In genomic region chr10:64619068-64619467, GRCh38 we compare ENCODE assay signal across 30 cellular contexts.
"Had no signal": no experiment of that assay in that cellular context is flagged by ENCODE, and none has a peak within 500 bp of the region (broad histone marks: within the 10 kb centered on the region; RNA-seq: fewer than 3 reads in every experiment).

No MANE protein-coding gene starts in this region.

- H3K4me1 ChIP-seq: ascending aorta, colonic mucosa, gastrocnemius medialis, lower lobe of right lung, spleen had no signal

- DNase-seq: activated CD4-positive, alpha-beta memory T cell treated with anti-CD3 and anti-CD28 coated beads for 36 hours; activated CD4-positive, alpha-beta T cell treated with anti-CD3 and anti-CD28 coated beads, Interleukin-2, amount 10 ng/mL, durations not matched to agents 24 days and 14 days; activated CD4-positive, CD25-positive, alpha-beta regulatory T cell treated with anti-CD3 and anti-CD28 coated beads, Interleukin-2, amount 50 U/mL, for 72 hours; activated CD8-positive, alpha-beta memory T cell treated with anti-CD3 and anti-CD28 coated beads, Interleukin-2, amount 50 U/mL, for 4 hours; activated effector memory CD4-positive, alpha-beta T cell treated with anti-CD3 and anti-CD28 coated beads, Interleukin-2, amount 50 U/mL, for 16 hours; activated naive CD4-positive, alpha-beta T cell treated with anti-CD3 and anti-CD28 coated beads for 36 hours; activated naive CD8-positive, alpha-beta T cell treated with anti-CD3 and anti-CD28 coated beads for 36 hours; activated T-cell treated with anti-CD3 and anti-CD28 coated beads, Interleukin-2, amount 50 U/mL, for 1 hour; cerebellar nuclear complex; colonic mucosa; effector CD8-positive, alpha-beta T cell; erythroblast; gastrocnemius medialis; glutamatergic neuron; lower lobe of right lung; mesenchymal stem cell; natural killer cell; posterior cingulate gyrus; right cardiac atrium; stimulated activated CD4-positive, alpha-beta T cell treated with anti-CD3 and anti-CD28 coated beads, Interleukin-2, amount 100 ng/mL, for 48 hours; stimulated activated naive CD8-positive, alpha-beta T cell treated with anti-CD3 and anti-CD28 coated beads, Interleukin-15, Interleukin-2, amounts not matched to agents 100 U/mL and 50 U/mL, for 24 hours; T-helper 9 cell; trophoblast cell had no signal

- H3K4me3 ChIP-seq: ascending aorta, cardiac muscle cell, colonic mucosa, gastrocnemius medialis, lower lobe of right lung, spleen, thoracic aorta had no signal

- H3K27me3 ChIP-seq: ascending aorta, cardiac muscle cell, colonic mucosa, gastrocnemius medialis, spleen had no signal

- FAIRE-seq: TTC549, urothelium cell line had no signal

- H3K27ac ChIP-seq: ascending aorta, cardiac muscle cell, colonic mucosa, gastrocnemius medialis, lower lobe of right lung, spleen, thoracic aorta, VCaP had no signal

- H3K36me3 ChIP-seq: ascending aorta, cardiac muscle cell, colonic mucosa, gastrocnemius medialis, lower lobe of right lung, spleen, thoracic aorta had no signal

- H3K9me3 ChIP-seq: ascending aorta, colonic mucosa, gastrocnemius medialis, lower lobe of right lung, thoracic aorta had no signal
